7 cellular contexts compared by ENCODE assay signal in genomic region chr10:22410846-22411245, GRCh38.
"Had no signal": no experiment of that assay in that cellular context is flagged by ENCODE, and none has a peak within 500 bp of the region (broad histone marks: within the 10 kb centered on the region; RNA-seq: fewer than 3 reads in every experiment).

No MANE protein-coding gene starts in this region.

- H3K4me3 ChIP-seq: GM12878 had no signal

- ATAC-seq: GM12878 had no signal

- DNase-seq: GDM1, GF-D8 had no signal

- FAIRE-seq: GM12878, GM12891, GM12892, GM18507, GM19239 had no signal
